ENCODE assay signal across 8 cellular contexts in genomic region chr13:109743706-109744453, GRCh38. TPM values are rescaled to one million over a fixed set of nuclear protein-coding genes. Genes with fewer than 3 reads are reported as not detected.
DNase-seq lines count a peak whose midpoint lies in the region; ATAC-seq, FAIRE-seq and TF ChIP-seq lines count a peak whose summit lies in the region.

No MANE protein-coding gene starts in this region.

- no peak for FAIRE-seq in HepG2 (lab: Jason Lieb, UNC)

- H3K4me2 ChIP-seq in HepG2 (ENCODE audit: low read depth, low read length), result no peak overlapping the region

- CTCF ChIA-PET in HepG2 (lab: Yijun Ruan, JAX; ENCODE audit: low intra/inter-chr PET ratio, low total read pairs), result no interaction called here

- TF ChIP-seq RAD21 in HepG2 (CRISPR knock-in tag; IDR thresholded peaks at IDR 0.05), result no peak

- no peaks in the 10 kb centered on the region for H4K20me1 ChIP-seq in HepG2 (ENCODE audit: insufficient read depth, low read length)

- POLR2A ChIA-PET in HepG2 (lab: Yijun Ruan, JAX), result no interaction called here

- H3K4me3 ChIP-seq in esophagus muscularis mucosa (no peak overlapping the region), spleen (no peak overlapping the region), HepG2 (replicated peaks in 1 of 3; ENCODE audit: insufficient read depth in 1 of 3, low read depth in 2 of 3, low read length in 3 of 3) (no peak overlapping the region)

- BruUV-seq in HepG2 (replicated peaks; lab: Mats Ljungman, UMichigan), result no TSS peak

- intact Hi-C loops in esophagus muscularis mucosa (cut with DNase I), result no loop called here
- intact Hi-C loops in spleen (cut with DNase I; ENCODE audit: low total_unique reads), result no loop called here
- intact Hi-C loops in HepG2 (cut with micrococcal nuclease; ENCODE audit: unreplicated experiment), result no loop called here

- no peaks in the 10 kb centered on the region for H3K36me3 ChIP-seq in esophagus muscularis mucosa
- H3K36me3 ChIP-seq in spleen, result no peaks in the 10 kb centered on the region
- no peaks in the 10 kb centered on the region for H3K36me3 ChIP-seq in HepG2 (replicated peaks in 1 of 2; ENCODE audit: control insufficient read depth in 1 of 2, insufficient read depth in 2 of 2, low read length in 2 of 2)

- no peak overlapping the region for H3K27ac ChIP-seq in esophagus muscularis mucosa (replicated peaks in 1 of 4)
- H3K27ac ChIP-seq in spleen, result no peak overlapping the region
- no peak overlapping the region for H3K27ac ChIP-seq in HepG2 (ENCODE audit: extremely low read length, insufficient read depth, low read length)

- WGBS in esophagus muscularis mucosa, result 40% methylated on average over 12 of the region's 12 CpGs
- 18 to 22% (median 20%) methylated on average over 12 of the region's 12 CpGs for whole genome bisulfite sequencing in spleen, 5 donors
- 45% methylated on average over 12 of the region's 12 CpGs for WGBS in HepG2 (ENCODE audit: low lambda C conversion rate)

- TF ChIP-seq EP300 in esophagus muscularis mucosa (IDR thresholded peaks at IDR 0.05), result no peak
- no peak for TF ChIP-seq EP300 in HepG2 (IDR thresholded peaks at IDR 0.05; ENCODE audit: low read depth in 2 of 2, low read length in 2 of 2)
- no peak for TF ChIP-seq EP300 in HepG2 (CRISPR knock-in tag; IDR thresholded peaks at IDR 0.05; ENCODE audit: borderline replicate concordance)

- peak; percentile 77 for ATAC-seq in HG03196 (IDR thresholded peaks at IDR 0.05; ENCODE audit: unreplicated experiment)
- no peak for ATAC-seq in HepG2

- no peak overlapping the region for H2AFZ ChIP-seq in HepG2 (ENCODE audit: low read length)

- in situ Hi-C loops in HepG2 (cut with HindIII; ENCODE audit: extremely low pct_ligation_motif_present, low pct_unique_long_range_greater_than_20kb), result no loop called here

- no peaks in the 10 kb centered on the region for H3K27me3 ChIP-seq in esophagus muscularis mucosa
- H3K27me3 ChIP-seq in spleen (replicated peaks in 1 of 7), result peaks cover 0 to 55% (median 16%) of the 10 kb centered on the region in 7 donors
- no peaks in the 10 kb centered on the region; a peak in 1 of 5 replicates for H3K27me3 ChIP-seq in HepG2 (ENCODE audit: control insufficient read depth in 1 of 2, insufficient read depth in 2 of 2, low read length in 2 of 2)

- TF ChIP-seq CTCF in esophagus muscularis mucosa (IDR thresholded peaks at IDR 0.05) (no peak), spleen (IDR thresholded peaks at IDR 0.05 in 8 of 11, conservative IDR thresholded peaks at IDR 0.05 in 3 of 11) (no peak), HepG2 (CRISPR knock-in tag; IDR thresholded peaks at IDR 0.05) (no peak)

- H3K79me2 ChIP-seq in HepG2 (ENCODE audit: insufficient read depth, low read length), result no peaks in the 10 kb centered on the region

- H3K9me3 ChIP-seq in esophagus muscularis mucosa, result no peaks in the 10 kb centered on the region
- H3K9me3 ChIP-seq in spleen, result no peaks in the 10 kb centered on the region
- no peaks in the 10 kb centered on the region for H3K9me3 ChIP-seq in HepG2 (ENCODE audit: low read length)

- H3K4me1 ChIP-seq in esophagus muscularis mucosa (peaks cover 8 to 15% (median 14%) of the 10 kb centered on the region in 4 donors), spleen (peaks cover 0 to 16% (median 11%) of the 10 kb centered on the region in 6 donors), HepG2 (ENCODE audit: insufficient read depth, low read length) (no peaks in the 10 kb centered on the region)

- no peak overlapping the region for H3K9ac ChIP-seq in HepG2 (ENCODE audit: insufficient read depth, low read depth, low read length)

- TF ChIP-seq POLR2A in esophagus muscularis mucosa (IDR thresholded peaks at IDR 0.05; ENCODE audit: low read depth), result no peak
- no peak for TF ChIP-seq POLR2A in spleen (IDR thresholded peaks at IDR 0.05)
- TF ChIP-seq POLR2A in HepG2 (IDR thresholded peaks at IDR 0.05; ENCODE audit: insufficient read depth in 1 of 2, low read depth in 2 of 2, low read length in 2 of 2), result no peak

- peak; percentile 4 for DNase-seq in activated effector memory CD4-positive, alpha-beta T cell treated with Interleukin-2 at 50 U/mL for 16 hours
- no peak for DNase-seq in activated effector memory CD4-positive, alpha-beta T cell treated with anti-CD3 and anti-CD28 coated beads, Interleukin-2, amount 50 U/mL, for 16 hours
- DNase-seq in esophagus muscularis mucosa (ENCODE audit: extremely low spot score) (peak; percentile 89), retina (no peak), spleen (no peak), HepG2 (ENCODE audit: low spot score) (no peak)

TF ChIP-seq in PFSK-1, 5 proteins besides CTCF, POLR2A, EP300 and RAD21 (continues in another document):
- TF ChIP-seq FOXP2 (optimal IDR thresholded peaks at IDR 0.05; ENCODE audit: borderline replicate concordance, extremely low read depth, extremely low read length, insufficient read depth), result peak; percentile 74
- TF ChIP-seq POLR2AphosphoS5 (IDR thresholded peaks at IDR 0.05; ENCODE audit: low read depth, low read length), result no peak
- TF ChIP-seq SIN3A (IDR thresholded peaks at IDR 0.05; ENCODE audit: borderline replicate concordance, insufficient read depth, low read length), result no peak; the same call in 1 of the 2 replicates

TF ChIP-seq in HepG2, 621 proteins besides CTCF, POLR2A, EP300 and RAD21:
- TF ChIP-seq ZFP37 (CRISPR knock-in tag; IDR thresholded peaks at IDR 0.05; ENCODE audit: borderline replicate concordance), result no peak
- TF ChIP-seq ZNF274 (CRISPR knock-in tag; IDR thresholded peaks at IDR 0.05), result no peak
- no peak for TF ChIP-seq IKZF1 (IDR thresholded peaks at IDR 0.05)

RNA-seq across cellular contexts. Expression of gene IRS2, which starts 42.5 kb away (rescaled TPM):
- 23.9 TPM for polyA plus RNA-seq in PFSK-1 (2012; ENCODE audit: insufficient read length, low read depth)
- 10 to 100 TPM; 46.4 to 95.3 (median 63.7) TPM for total RNA-seq in esophagus muscularis mucosa
- total RNA-seq in spleen, result 10 to 100 TPM in 6 of 7 donors, 1 to 10 TPM in 1; 8.2 to 31.3 (median 17.5) TPM
- polyA plus RNA-seq in spleen, result 1 to 10 TPM; 1.4 to 2.5 (median 2.0) TPM
- 0.02 TPM in 1 of 2 replicates, not detected in the other for total RNA-seq in HepG2 (2016; rRNA removed; fragmentation: Illumina TruSeq; extraction: Trizol)
- total RNA-seq in HepG2 (2016; cell fraction: cytosol; rRNA removed; fragmentation: Illumina TruSeq; extraction: Trizol; ENCODE audit: low read depth), result not detected in 2 replicates
- 0.02 TPM in 1 of 2 replicates, not detected in the other for total RNA-seq in HepG2 (2016; cell fraction: insoluble cytoplasmic fraction; rRNA removed; fragmentation: Illumina TruSeq; extraction: Trizol)
- not detected in 2 replicates for total RNA-seq in HepG2 (2016; cell fraction: membrane; rRNA removed; fragmentation: Illumina TruSeq; extraction: Trizol)
- 0.03 TPM in 2 replicates for total RNA-seq in HepG2 (2016; cell fraction: nucleus; rRNA removed; fragmentation: Illumina TruSeq; extraction: Trizol)
- polyA plus RNA-seq in HepG2 (2011; rRNA removed), result 0.04 and 0.05 TPM in 2 replicates
- polyA plus RNA-seq in HepG2 (2011; cell fraction: cytosol; rRNA removed), result 0.01 and 0.03 TPM in 2 replicates
- polyA plus RNA-seq in HepG2 (2011; cell fraction: nucleus; rRNA removed), result 0.07 and 0.14 TPM in 2 replicates
- polyA plus RNA-seq in HepG2 (2012), result 0.08 and 0.09 TPM in 2 replicates
- polyA plus RNA-seq in HepG2 (2016; cell fraction: cytosol; fragmentation: Illumina TruSeq; extraction: Trizol; ENCODE audit: low read depth), result not detected in 2 replicates
- not detected in 2 replicates for polyA plus RNA-seq in HepG2 (2016; cell fraction: insoluble cytoplasmic fraction; fragmentation: Illumina TruSeq; extraction: Trizol; ENCODE audit: low read depth)
- not detected in 2 replicates for polyA plus RNA-seq in HepG2 (2016; cell fraction: membrane; fragmentation: Illumina TruSeq; extraction: Trizol; ENCODE audit: low read depth)
- not detected in 2 replicates for polyA plus RNA-seq in HepG2 (2016; cell fraction: nucleus; fragmentation: Illumina TruSeq; extraction: Trizol; ENCODE audit: insufficient read depth, low read depth)
- polyA minus RNA-seq in HepG2 (2011; rRNA and poly(A)+ RNA removed; ENCODE audit: low replicate concordance), result 0.06 and 6.1 TPM in 2 replicates
- 0.10 TPM in 1 of 2 replicates, not detected in the other for polyA minus RNA-seq in HepG2 (2011; cell fraction: cytosol; rRNA and poly(A)+ RNA removed)
- polyA minus RNA-seq in HepG2 (2011; cell fraction: nucleus; rRNA and poly(A)+ RNA removed), result 0.12 and 0.13 TPM in 2 replicates

Comparison
In these comparisons a context has a peak if more than half of its experiments do, and no peak if none do; other contexts are left out.
1. DNase-seq: peak in activated effector memory CD4-positive, alpha-beta T cell treated with Interleukin-2 at 50 U/mL for 16 hours (single experiment) and esophagus muscularis mucosa (single experiment); none in activated effector memory CD4-positive, alpha-beta T cell treated with anti-CD3 and anti-CD28 coated beads, Interleukin-2, amount 50 U/mL, for 16 hours (single experiment), retina (single experiment), spleen (single experiment) and HepG2 (single experiment).
2. RNA of gene IRS2, which starts 42.5 kb away (total RNA-seq): 46.4 to 95.3 TPM in esophagus muscularis mucosa and 8.2 to 31.3 TPM in spleen; 0.02 to 0.03 TPM in HepG2; every median in the first group is over 4 times any median in the second.